1 cellular context compared by ENCODE assay signal in genomic region chr7:4742852-4743251, GRCh38.
TF ChIP-seq lines count a peak whose summit lies in the region.

No MANE protein-coding gene starts in this region.

TF ChIP-seq in IMR-90, 13 proteins besides CTCF, POLR2A, EP300 and RAD21:
- TF ChIP-seq MAFK (IDR thresholded peaks at IDR 0.05; ENCODE audit: low read depth, low read length) (no peak), NFE2L2 (IDR thresholded peaks at IDR 0.05; ENCODE audit: low read depth, low read length) (no peak), MXI1 (IDR thresholded peaks at IDR 0.05; ENCODE audit: borderline replicate concordance, low read depth, low read length) (no peak), MAZ (IDR thresholded peaks at IDR 0.05; ENCODE audit: borderline replicate concordance, low read depth, low read length) (no peak), BHLHE40 (IDR thresholded peaks at IDR 0.05; ENCODE audit: low read depth, low read length) (no peak), SMC3 (IDR thresholded peaks at IDR 0.05; ENCODE audit: low read depth, low read length) (no peak)
